ENCODE assay signal across 21 cellular contexts in the genomic region with DNA sequence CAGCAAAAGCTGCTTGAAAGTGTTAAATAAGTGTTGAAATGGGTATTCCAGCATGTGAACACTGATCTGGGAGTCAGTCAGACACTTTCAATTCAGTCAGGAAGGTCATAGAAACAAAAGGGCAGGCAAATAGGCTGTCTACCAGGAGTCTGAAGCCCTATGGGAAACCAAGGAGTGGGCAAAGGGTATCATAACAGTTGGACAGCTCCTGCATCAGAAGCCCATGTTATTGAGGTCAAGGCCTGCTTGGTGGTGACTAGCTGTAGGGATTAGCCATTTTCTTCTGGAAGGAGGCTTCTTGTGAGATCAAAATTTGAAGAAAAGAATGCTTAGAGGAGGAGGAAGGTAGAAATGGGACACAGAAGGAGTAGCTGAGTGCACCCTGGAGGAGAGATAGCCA.
DNase-seq lines count a peak whose midpoint lies in the region; ATAC-seq, FAIRE-seq and TF ChIP-seq lines count a peak whose summit lies in the region.
"Had no signal": no experiment of that assay in that cellular context is flagged by ENCODE, and none has a peak within 500 bp of the region (broad histone marks: within the 10 kb centered on the region; RNA-seq: fewer than 3 reads in every experiment).

No MANE protein-coding gene starts in this region.

- peaks cover 15% of the 10 kb centered on the region for H3K79me2 ChIP-seq in GM12878 (ENCODE audit: control insufficient read depth, insufficient read depth, low read length)

- in situ Hi-C loops in GM12878 (cut with MboI) (no loop called here), gastrocnemius medialis (cut with MboI; ENCODE audit: low sequenced_read_pairs in 4 of 4) (loop anchor here in 1 of 4 donors (25.0 kb wide), 1 partner anchor 90 kb away; the partner anchor contains the start of gene STIM1)

- TF ChIP-seq POLR2A in GM12878 (IDR thresholded peaks at IDR 0.05; ENCODE audit: low read depth, low read length): no peak
- no peak for TF ChIP-seq POLR2A in gastrocnemius medialis (IDR thresholded peaks at IDR 0.05)

- no peak overlapping the region for H2AFZ ChIP-seq in GM12878 (ENCODE audit: control insufficient read depth, low read depth, low read length)

- no peaks in the 10 kb centered on the region for H3K27me3 ChIP-seq in right atrium auricular region
- no peaks in the 10 kb centered on the region for H3K27me3 ChIP-seq in GM12878 (replicated peaks in 1 of 2; ENCODE audit: control insufficient read depth in 2 of 2, insufficient read depth in 2 of 2, low read length in 1 of 2)
- no peaks in the 10 kb centered on the region for H3K27me3 ChIP-seq in gastrocnemius medialis
- H3K27me3 ChIP-seq: esophagus muscularis mucosa, Peyer's patch, thyroid gland had no signal

- intact Hi-C loops in Right ventricle myocardium superior (cut with DNase I) (no loop called here), GM12878 (cut with micrococcal nuclease; ENCODE audit: unreplicated experiment) (no loop called here), gastrocnemius medialis (cut with DNase I; ENCODE audit: low total_unique reads) (no loop called here)

- BruUV-seq in GM12878 (replicated peaks; lab: Mats Ljungman, UMichigan): no TSS peak

- no peak overlapping the region for H3K27ac ChIP-seq in right atrium auricular region
- no peak overlapping the region for H3K27ac ChIP-seq in GM12878 (ENCODE audit: control insufficient read depth, insufficient read depth)
- peak overlapping the region; percentile 22 to 92 (median 84) for H3K27ac ChIP-seq in gastrocnemius medialis
- H3K27ac ChIP-seq: VCaP had no signal

- ATAC-seq in Right ventricle myocardium superior (ENCODE audit: poor library complexity) (peak; percentile 10), GM12878 (no peak), gastrocnemius medialis (no peak), WTC11 (no peak), HG03469 (IDR thresholded peaks at IDR 0.05; ENCODE audit: unreplicated experiment) (no peak), GM19351 (IDR thresholded peaks at IDR 0.05; ENCODE audit: unreplicated experiment) (no peak)

- FAIRE-seq in GM12878 (lab: Jason Lieb, UNC): no peak

- H3K9me3 Mint-ChIP-seq in WTC11: no peaks in the 10 kb centered on the region
- H3K9me3 Mint-ChIP-seq: H9 had no signal

- H3K36me3 ChIP-seq in right atrium auricular region (no peaks in the 10 kb centered on the region), GM12878 (ENCODE audit: control insufficient read depth in 2 of 2, insufficient read depth in 2 of 2, low read length in 1 of 2) (no peaks in the 10 kb centered on the region; a peak in 1 of 4 replicates), gastrocnemius medialis (no peaks in the 10 kb centered on the region)
- H3K36me3 ChIP-seq: esophagus muscularis mucosa, Peyer's patch, thyroid gland had no signal

- no peak overlapping the region for H3K9ac ChIP-seq in GM12878 (ENCODE audit: control insufficient read depth, insufficient read depth, low read length)

- no peak overlapping the region for H3K4me3 Mint-ChIP-seq in WTC11
- H3K4me3 Mint-ChIP-seq: H9 had no signal

- no peak for TF ChIP-seq RAD21 in GM12878 (IDR thresholded peaks at IDR 0.05; ENCODE audit: insufficient read depth, low read depth, low read length)

- CTCF ChIA-PET in GM12878 (lab: Yijun Ruan, JAX): interaction anchor here (2.2 kb wide), 2 partner anchors 98 to 103 kb away, joined by 11 read pairs; partner anchors contain the start of gene STIM1
- CTCF ChIA-PET in WTC11 (lab: Charles Lee): no interaction called here

- H4K20me1 ChIP-seq in GM12878 (ENCODE audit: control insufficient read depth, insufficient read depth): 0 out of 2 replicates have a peak, but pooled peaks cover 2% of the 10 kb centered on the region

- H3K27me3 Mint-ChIP-seq in WTC11 (ENCODE audit: low read depth): no peaks in the 10 kb centered on the region
- H3K27me3 Mint-ChIP-seq: progenitor cell of endocrine pancreas had no signal

- H3K4me1 ChIP-seq in right atrium auricular region (peaks cover 0 to 28% of the 10 kb centered on the region in 2 donors), GM12878 (ENCODE audit: control insufficient read depth, insufficient read depth, low read length) (peaks cover 31% of the 10 kb centered on the region), gastrocnemius medialis (peaks cover 68 to 70% of the 10 kb centered on the region in 2 donors)

- POLR2A ChIA-PET in GM12878 (lab: Charles Lee): interaction anchor here (1.0 kb wide), 1 partner anchor 77 kb away, joined by 3 read pairs; no protein-coding TSS in a partner anchor
- POLR2A ChIA-PET in WTC11 (lab: Charles Lee): no interaction called here

- no peaks in the 10 kb centered on the region for H3K9me3 ChIP-seq in right atrium auricular region
- H3K9me3 ChIP-seq in GM12878 (replicated peaks; ENCODE audit: control insufficient read depth, insufficient read depth, low read length): no peaks in the 10 kb centered on the region; the same call in 2 of the 3 replicates
- H3K9me3 ChIP-seq in gastrocnemius medialis: no peaks in the 10 kb centered on the region
- H3K9me3 ChIP-seq: esophagus muscularis mucosa, Peyer's patch, thyroid gland had no signal

- SMC1A ChIA-PET in GM12878 (lab: Charles Lee; ENCODE audit: uncharacterized antibody, unreplicated experiment): interaction anchor here (0.7 to 6.9 kb wide), 9 partner anchors 14 to 106 kb away, joined by 3 to 41 read pairs (median 4); partner anchors contain the start of gene STIM1

- TF ChIP-seq CTCF in right atrium auricular region (IDR thresholded peaks at IDR 0.05) (no peak), GM12878 (IDR thresholded peaks at IDR 0.05 in 2 of 3, conservative IDR thresholded peaks at IDR 0.05 in 1 of 3; ENCODE audit: control insufficient read depth in 2 of 3, extremely low read depth in 1 of 3, insufficient read depth in 1 of 3, low read depth in 3 of 3, low read length in 3 of 3) (no peak), gastrocnemius medialis (IDR thresholded peaks at IDR 0.05 in 4 of 5, conservative IDR thresholded peaks at IDR 0.05 in 1 of 5) (no peak), WTC11 (IDR thresholded peaks at IDR 0.05) (no peak)

- no peak overlapping the region for H3K27ac Mint-ChIP-seq in WTC11
- H3K27ac Mint-ChIP-seq: progenitor cell of endocrine pancreas had no signal

- no peaks in the 10 kb centered on the region for H3K36me3 Mint-ChIP-seq in WTC11

- peaks cover 7% of the 10 kb centered on the region for H3K4me1 Mint-ChIP-seq in WTC11

- no peak for TF ChIP-seq EP300 in GM12878 (IDR thresholded peaks at IDR 0.05; ENCODE audit: borderline replicate concordance in 1 of 2, control insufficient read depth in 1 of 2, low read depth in 2 of 2, low read length in 2 of 2)

- H3K4me2 ChIP-seq in GM12878 (ENCODE audit: control insufficient read depth, insufficient read depth): no peak overlapping the region

- DNase-seq in Right ventricle myocardium superior (no peak), right atrium auricular region (ENCODE audit: low spot score) (no peak), OCI-M1 (lab: John Stamatoyannopoulos, UW) (peak; percentile 15), GM12878 (ENCODE audit: low read depth, low spot score) (no peak), gastrocnemius medialis (no peak), WTC11 (ENCODE audit: low spot score) (no peak)
- DNase-seq: AML-193; H9; Kasumi-1; NCI-H1417 treated with DMSO at 0.1 percent for 48 hours; NCI-H2171 treated with DMSO at 0.1 percent for 48 hours; NCI-H82; Peyer's patch; stimulated activated CD4-positive, alpha-beta T cell treated with anti-CD3 and anti-CD28 coated beads, Interleukin-12 subunit alpha, Interleukin-12 subunit beta, amount 100 ng/mL, for 4 hours; thyroid gland had no signal

- RAD21 ChIA-PET in GM12878 (lab: Charles Lee; ENCODE audit: unreplicated experiment): interaction anchor here (0.9 to 1.5 kb wide), 6 partner anchors 26 to 120 kb away, joined by 3 to 4 read pairs (median 3); no protein-coding TSS in a partner anchor

- H3K4me3 ChIP-seq in right atrium auricular region (no peak overlapping the region), GM12878 (no peak overlapping the region), gastrocnemius medialis (no peak overlapping the region)
- H3K4me3 ChIP-seq: esophagus muscularis mucosa, lung, Peyer's patch, thyroid gland had no signal

TF ChIP-seq in GM12878, 131 proteins besides CTCF, POLR2A, EP300 and RAD21 (continues in another document):
- TF ChIP-seq HCFC1 (IDR thresholded peaks at IDR 0.05; ENCODE audit: low read length): no peak
- no peak for TF ChIP-seq YY1 (IDR thresholded peaks at IDR 0.05; ENCODE audit: low read depth, low read length)

TF ChIP-seq in WTC11, 78 proteins besides CTCF, POLR2A, EP300 and RAD21 (continues in another document):
- TF ChIP-seq TCF7 (CRISPR knock-in tag; IDR thresholded peaks at IDR 0.05; ENCODE audit: low read depth) (no peak), TP53 (CRISPR knock-in tag; IDR thresholded peaks at IDR 0.05) (no peak), ZNF138 (CRISPR knock-in tag; conservative IDR thresholded peaks at IDR 0.05) (no peak), CREM (CRISPR knock-in tag; IDR thresholded peaks at IDR 0.05) (no peak), EMX1 (CRISPR knock-in tag; IDR thresholded peaks at IDR 0.05) (no peak), HMGXB4 (CRISPR knock-in tag; IDR thresholded peaks at IDR 0.05) (no peak), CREB1 (CRISPR knock-in tag; IDR thresholded peaks at IDR 0.05) (no peak)
- TF ChIP-seq, protein P1, sequence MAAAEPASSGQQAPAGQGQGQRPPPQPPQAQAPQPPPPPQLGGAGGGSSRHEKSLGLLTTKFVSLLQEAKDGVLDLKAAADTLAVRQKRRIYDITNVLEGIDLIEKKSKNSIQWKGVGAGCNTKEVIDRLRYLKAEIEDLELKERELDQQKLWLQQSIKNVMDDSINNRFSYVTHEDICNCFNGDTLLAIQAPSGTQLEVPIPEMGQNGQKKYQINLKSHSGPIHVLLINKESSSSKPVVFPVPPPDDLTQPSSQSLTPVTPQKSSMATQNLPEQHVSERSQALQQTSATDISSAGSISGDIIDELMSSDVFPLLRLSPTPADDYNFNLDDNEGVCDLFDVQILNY (CRISPR knock-in tag; IDR thresholded peaks at IDR 0.05): no peak

Comparison
In these comparisons a context has a peak if more than half of its experiments do, and no peak if none do; other contexts are left out.
1. H3K27ac ChIP-seq: peak in gastrocnemius medialis (4 of 4); none in right atrium auricular region (0 of 2) and GM12878 (single experiment).